Comparison of ENCODE assay signal across 10 cellular contexts in the genomic region with DNA sequence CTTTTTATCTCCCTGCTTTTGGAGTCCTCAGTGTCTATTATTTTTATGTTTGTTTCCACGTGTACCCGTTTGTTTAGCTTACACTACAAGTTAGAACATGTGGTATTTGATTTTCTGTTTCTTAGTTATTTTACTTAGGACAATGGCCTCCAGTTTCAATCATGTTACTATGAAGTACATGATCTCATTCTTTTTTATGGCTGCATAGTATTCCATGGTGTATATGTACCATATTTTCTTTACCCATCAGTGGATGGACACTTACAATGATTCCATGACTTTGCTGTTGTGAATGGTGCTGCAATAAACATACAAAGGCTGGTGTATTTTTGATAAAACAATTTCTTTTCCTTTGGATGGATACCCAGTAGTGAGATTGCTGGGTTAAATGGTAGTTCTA.
ATAC-seq and TF ChIP-seq lines count a peak whose summit lies in the region.
"Had no signal": no experiment of that assay in that cellular context is flagged by ENCODE, and none has a peak within 500 bp of the region (broad histone marks: within the 10 kb centered on the region; RNA-seq: fewer than 3 reads in every experiment).

No MANE protein-coding gene starts in this region.

- POLR2A ChIA-PET in HEK293 (lab: Yijun Ruan, JAX), result no interaction called here

- H3K36me3 ChIP-seq in HEK293 (ENCODE audit: control insufficient read depth in 2 of 2, insufficient read depth in 1 of 2, low read length in 2 of 2), result no peaks in the 10 kb centered on the region
- H3K36me3 ChIP-seq: BE2C; BLaER1; BLaER1 treated with 17β-estradiol and CSF1 and Interleukin-3, amounts not matched to agents 10 nM and 100 nM had no signal

- TF ChIP-seq CTCF in HEK293 (tag by site-specific recombination; IDR thresholded peaks at IDR 0.05), result no peak

- no peak overlapping the region for H3K27ac ChIP-seq in HEK293 (ENCODE audit: extremely low read depth, low read depth, low read length)
- H3K27ac ChIP-seq: 22Rv1; A549; BLaER1; BLaER1 treated with 17β-estradiol and CSF1 and Interleukin-3, amounts not matched to agents 10 nM and 100 nM; C4-2B had no signal

- no peaks in the 10 kb centered on the region for H3K9me3 ChIP-seq in HEK293 (ENCODE audit: control insufficient read depth, insufficient read depth, low read depth, low read length)
- H3K9me3 ChIP-seq: A549, BE2C, BLaER1, Caco-2 had no signal

- CTCF ChIA-PET in HEK293 (lab: Yijun Ruan, JAX), result no interaction called here

- H3K4me3 ChIP-seq in HEK293 (ENCODE audit: low read depth, low read length), result no peak overlapping the region
- H3K4me3 ChIP-seq: A549; BLaER1; BLaER1 treated with 17β-estradiol and CSF1 and Interleukin-3, amounts not matched to agents 10 nM and 100 nM had no signal

- H3K4me1 ChIP-seq in HEK293 (ENCODE audit: control insufficient read depth, insufficient read depth, low read length), result no peaks in the 10 kb centered on the region; the same call in 1 of the 2 replicates
- H3K4me1 ChIP-seq: A549; BE2C; BLaER1; BLaER1 treated with 17β-estradiol and CSF1 and Interleukin-3, amounts not matched to agents 10 nM and 100 nM; Caco-2 had no signal

- ATAC-seq in GM18873 (IDR thresholded peaks at IDR 0.05; ENCODE audit: low FRiP score, unreplicated experiment), result no peak
- ATAC-seq: A549; CD8-positive, alpha-beta T cell had no signal

TF ChIP-seq in HEK293, 187 proteins besides CTCF, POLR2A, EP300 and RAD21:
- TF ChIP-seq ZNF37A (tag by site-specific recombination; IDR thresholded peaks at IDR 0.05), result no peak
- no peak for TF ChIP-seq GLIS2 (tag by site-specific recombination; IDR thresholded peaks at IDR 0.05)
- no peak for TF ChIP-seq ZNF473 (tag by site-specific recombination; IDR thresholded peaks at IDR 0.05)
- TF ChIP-seq ZNF580 (tag by site-specific recombination; IDR thresholded peaks at IDR 0.05), result peak; percentile 62; the same call in 1 of the 2 replicates
- TF ChIP-seq ZNF146 (tag by site-specific recombination; IDR thresholded peaks at IDR 0.05), result peak; percentile 68
